Comparison of ENCODE assay signal across 8 cellular contexts in the genomic region with DNA sequence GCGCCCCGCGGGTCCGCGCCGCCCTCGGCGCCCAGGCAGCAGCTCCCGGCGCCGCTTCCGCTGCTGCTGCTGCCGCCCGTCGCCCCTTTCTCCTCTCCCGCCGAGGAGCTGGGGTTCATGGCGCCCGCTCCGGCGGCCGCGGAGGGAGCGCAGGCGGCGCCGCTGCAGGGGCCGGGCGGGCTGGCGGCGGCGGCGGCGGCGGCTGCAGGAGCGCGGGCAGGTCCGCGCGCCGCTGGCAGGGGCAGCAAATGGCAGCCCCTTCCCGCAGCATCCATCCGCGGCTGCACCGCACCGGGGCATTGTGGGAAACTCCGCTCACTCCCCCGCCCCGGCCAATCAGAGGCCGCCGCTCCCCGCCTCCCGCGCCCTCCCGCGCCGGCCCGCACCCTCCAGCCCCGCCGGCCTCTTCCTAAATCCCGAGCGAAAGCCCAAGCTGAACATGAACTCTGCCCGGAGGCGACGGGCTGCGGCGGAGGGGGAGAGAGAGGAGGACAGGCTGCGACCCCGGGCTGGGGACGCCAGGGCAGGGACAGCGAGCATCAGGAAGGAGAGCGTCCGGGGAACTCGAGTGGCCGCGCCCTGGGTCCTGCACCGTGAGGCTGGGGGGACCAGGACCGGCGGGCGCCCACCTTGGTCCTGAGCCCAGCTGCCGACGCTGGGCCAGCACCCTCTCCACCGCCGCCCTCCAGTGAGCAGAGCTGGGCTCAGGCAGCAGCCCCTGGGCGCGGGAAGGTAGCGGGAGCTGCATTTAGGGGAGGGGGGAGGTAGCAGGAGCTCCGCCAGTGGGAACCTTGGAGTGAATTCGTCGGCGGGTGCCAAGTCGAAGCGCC. TPM values are rescaled to one million over a fixed set of nuclear protein-coding genes. Genes with fewer than 3 reads are reported as not detected.
DNase-seq lines count a peak whose midpoint lies in the region; ATAC-seq, FAIRE-seq and TF ChIP-seq lines count a peak whose summit lies in the region.

DGKI (minus strand) TSS at position 387 of the 830 bp plus-strand sequence.

- H3K4me3 Mint-ChIP-seq in activated CD4-positive, alpha-beta T cell treated with anti-CD3 and anti-CD28 coated beads, Interleukin-2, amount 10 ng/mL, durations not matched to agents 7 days and 5 days = peak within 1 kb of the TSS; percentile 54
- H3K4me3 Mint-ChIP-seq in activated naive CD8-positive, alpha-beta T cell = peak within 1 kb of the TSS; percentile 69
- peak within 1 kb of the TSS; percentile 65 for H3K4me3 Mint-ChIP-seq in progenitor cell of endocrine pancreas (ENCODE audit: low read depth)

- FAIRE-seq in HTR-8/SVneo (lab: Jason Lieb, UNC) = no peak

- H3K27ac Mint-ChIP-seq in activated CD4-positive, alpha-beta T cell treated with anti-CD3 and anti-CD28 coated beads, Interleukin-2, amount 10 ng/mL, durations not matched to agents 7 days and 5 days = no peak within 1 kb of the TSS
- H3K27ac Mint-ChIP-seq in activated naive CD8-positive, alpha-beta T cell = no peak within 1 kb of the TSS
- H3K27ac Mint-ChIP-seq in progenitor cell of endocrine pancreas = no peak within 1 kb of the TSS

- no peaks in the 10 kb centered on the region for H3K9me3 Mint-ChIP-seq in activated CD4-positive, alpha-beta T cell treated with anti-CD3 and anti-CD28 coated beads, Interleukin-2, amount 10 ng/mL, durations not matched to agents 7 days and 5 days
- no peaks in the 10 kb centered on the region for H3K9me3 Mint-ChIP-seq in activated naive CD8-positive, alpha-beta T cell (ENCODE audit: low read depth)
- H3K9me3 Mint-ChIP-seq in progenitor cell of endocrine pancreas (ENCODE audit: low read depth) = no peaks in the 10 kb centered on the region

- no peaks in the 10 kb centered on the region for H3K36me3 Mint-ChIP-seq in activated CD4-positive, alpha-beta T cell treated with anti-CD3 and anti-CD28 coated beads, Interleukin-2, amount 10 ng/mL, durations not matched to agents 7 days and 5 days (ENCODE audit: low read depth)
- no peaks in the 10 kb centered on the region for H3K36me3 Mint-ChIP-seq in activated naive CD8-positive, alpha-beta T cell
- no peaks in the 10 kb centered on the region for H3K36me3 Mint-ChIP-seq in progenitor cell of endocrine pancreas (ENCODE audit: insufficient read depth)

- H3K27me3 Mint-ChIP-seq in activated CD4-positive, alpha-beta T cell treated with anti-CD3 and anti-CD28 coated beads, Interleukin-2, amount 10 ng/mL, durations not matched to agents 7 days and 5 days = peaks cover 72% of the 10 kb centered on the region
- peaks cover 43% of the 10 kb centered on the region for H3K27me3 Mint-ChIP-seq in activated naive CD8-positive, alpha-beta T cell
- peaks cover 74% of the 10 kb centered on the region for H3K27me3 Mint-ChIP-seq in progenitor cell of endocrine pancreas

- DNase-seq in activated CD4-positive, alpha-beta T cell treated with anti-CD3 and anti-CD28 coated beads, Interleukin-2, amount 10 ng/mL, durations not matched to agents 7 days and 5 days = no peak
- DNase-seq in activated CD4-positive, alpha-beta T cell treated with anti-CD3 and anti-CD28 coated beads for 1 hour = no peak
- DNase-seq in left cardiac atrium (peak; percentile 26), progenitor cell of endocrine pancreas (ENCODE audit: low spot score, unreplicated experiment) (peak; percentile 26), HTR-8/SVneo (ENCODE audit: insufficient read length, low spot score) (no peak)

- ATAC-seq in HG03432 (IDR thresholded peaks at IDR 0.05; ENCODE audit: unreplicated experiment) = peak; percentile 65
- peak; percentile 62 to 64 for ATAC-seq in left cardiac atrium
- no peak for ATAC-seq in HG03469 (IDR thresholded peaks at IDR 0.05; ENCODE audit: unreplicated experiment)

- intact Hi-C loops in left cardiac atrium (cut with DNase I) = no loop called here

- TF ChIP-seq CTCF in progenitor cell of endocrine pancreas (IDR thresholded peaks at IDR 0.05; ENCODE audit: unreplicated experiment) = no peak

- CTCF ChIA-PET in activated CD4-positive, alpha-beta T cell treated with anti-CD3 and anti-CD28 coated beads, Interleukin-2, amount 10 ng/mL, durations not matched to agents 7 days and 5 days (lab: Charles Lee) = interaction anchor here (1.1 kb wide), 1 partner anchor 25 kb away, joined by 3 read pairs; no protein-coding TSS in a partner anchor

- POLR2A ChIA-PET in activated CD4-positive, alpha-beta T cell treated with anti-CD3 and anti-CD28 coated beads, Interleukin-2, amount 10 ng/mL, durations not matched to agents 7 days and 5 days (lab: Charles Lee) = no interaction called here

- H3K4me1 Mint-ChIP-seq in activated CD4-positive, alpha-beta T cell treated with anti-CD3 and anti-CD28 coated beads, Interleukin-2, amount 10 ng/mL, durations not matched to agents 7 days and 5 days = peaks cover 5% of the 10 kb centered on the region
- peaks cover 4% of the 10 kb centered on the region for H3K4me1 Mint-ChIP-seq in activated naive CD8-positive, alpha-beta T cell (ENCODE audit: low read depth)
- peaks cover 2% of the 10 kb centered on the region for H3K4me1 Mint-ChIP-seq in progenitor cell of endocrine pancreas (ENCODE audit: low read depth)

RNA-seq across cellular contexts. Expression of gene DGKI, which starts in this region (rescaled TPM):
- under 1 TPM; 0.06 to 0.25 TPM for total RNA-seq in activated CD4-positive, alpha-beta T cell treated with anti-CD3 and anti-CD28 coated beads, Interleukin-2, amount 10 ng/mL, durations not matched to agents 7 days and 5 days
- total RNA-seq in left cardiac atrium (10 to 100 TPM in 1 of 2 donors, 1 to 10 TPM in 1; 7.2 to 19.1 TPM), progenitor cell of endocrine pancreas (0.41 and 0.91 TPM in 2 replicates)

Comparison
In these comparisons a context has a peak if more than half of its experiments do, and no peak if none do; other contexts are left out.
1. Peak in DNase-seq in progenitor cell of endocrine pancreas; RNA of the gene not detected or under 1 TPM.